In the genomic region with DNA sequence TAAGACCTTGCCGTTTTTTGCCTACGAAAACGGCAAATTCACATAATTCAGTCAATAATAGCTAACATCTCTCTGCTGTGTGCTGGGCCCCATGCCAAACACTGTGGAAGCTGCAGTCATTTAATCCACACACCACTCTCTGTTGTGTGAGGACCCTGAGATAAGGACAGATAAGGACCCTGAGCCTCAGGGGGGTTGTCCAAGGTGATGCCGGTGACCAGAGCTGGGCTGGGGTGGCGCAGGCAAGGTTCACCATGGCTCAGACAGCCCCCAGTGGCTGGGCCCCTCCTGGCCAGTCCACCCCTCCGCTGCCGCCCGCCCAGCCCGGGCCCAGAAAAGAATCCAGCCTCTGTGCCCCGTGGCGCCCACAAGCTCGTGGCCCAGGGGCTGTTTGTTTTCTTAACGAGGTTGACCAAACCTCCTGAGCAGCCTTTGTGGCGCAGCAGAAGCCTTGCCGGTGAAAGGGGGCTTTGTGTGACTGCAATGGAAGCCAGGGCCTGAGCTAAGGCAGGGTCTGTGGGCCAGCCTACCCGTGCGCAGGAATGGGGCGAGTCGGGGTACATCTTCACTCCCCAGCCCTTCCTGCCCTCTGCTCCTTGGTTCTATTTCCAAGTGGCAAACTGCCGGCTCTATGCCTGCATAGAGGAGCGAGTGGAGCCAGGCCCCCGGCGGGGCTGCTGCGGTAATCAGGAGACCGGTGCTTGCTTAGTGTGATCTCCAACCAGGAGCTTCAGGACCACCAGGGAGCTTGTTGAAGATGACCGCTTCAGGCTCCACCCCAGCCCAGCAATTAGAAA, we compare ENCODE assay signal across 1 cellular context.
TF ChIP-seq lines count a peak whose summit lies in the region.

No MANE protein-coding gene starts in this region.

TF ChIP-seq in K562, 482 proteins besides CTCF, POLR2A, EP300 and RAD21 (continued from another document and continues in another):
- TF ChIP-seq, protein P1, sequence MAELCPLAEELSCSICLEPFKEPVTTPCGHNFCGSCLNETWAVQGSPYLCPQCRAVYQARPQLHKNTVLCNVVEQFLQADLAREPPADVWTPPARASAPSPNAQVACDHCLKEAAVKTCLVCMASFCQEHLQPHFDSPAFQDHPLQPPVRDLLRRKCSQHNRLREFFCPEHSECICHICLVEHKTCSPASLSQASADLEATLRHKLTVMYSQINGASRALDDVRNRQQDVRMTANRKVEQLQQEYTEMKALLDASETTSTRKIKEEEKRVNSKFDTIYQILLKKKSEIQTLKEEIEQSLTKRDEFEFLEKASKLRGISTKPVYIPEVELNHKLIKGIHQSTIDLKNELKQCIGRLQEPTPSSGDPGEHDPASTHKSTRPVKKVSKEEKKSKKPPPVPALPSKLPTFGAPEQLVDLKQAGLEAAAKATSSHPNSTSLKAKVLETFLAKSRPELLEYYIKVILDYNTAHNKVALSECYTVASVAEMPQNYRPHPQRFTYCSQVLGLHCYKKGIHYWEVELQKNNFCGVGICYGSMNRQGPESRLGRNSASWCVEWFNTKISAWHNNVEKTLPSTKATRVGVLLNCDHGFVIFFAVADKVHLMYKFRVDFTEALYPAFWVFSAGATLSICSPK (IDR thresholded peaks at IDR 0.05; ENCODE audit: borderline replicate concordance): no peak
- no peak for TF ChIP-seq ZNF3 (CRISPR knock-in tag; IDR thresholded peaks at IDR 0.05)
- TF ChIP-seq ZEB2 (IDR thresholded peaks at IDR 0.05): no peak
- TF ChIP-seq PHTF2 (CRISPR knock-in tag; IDR thresholded peaks at IDR 0.05): no peak
- TF ChIP-seq, protein P2, sequence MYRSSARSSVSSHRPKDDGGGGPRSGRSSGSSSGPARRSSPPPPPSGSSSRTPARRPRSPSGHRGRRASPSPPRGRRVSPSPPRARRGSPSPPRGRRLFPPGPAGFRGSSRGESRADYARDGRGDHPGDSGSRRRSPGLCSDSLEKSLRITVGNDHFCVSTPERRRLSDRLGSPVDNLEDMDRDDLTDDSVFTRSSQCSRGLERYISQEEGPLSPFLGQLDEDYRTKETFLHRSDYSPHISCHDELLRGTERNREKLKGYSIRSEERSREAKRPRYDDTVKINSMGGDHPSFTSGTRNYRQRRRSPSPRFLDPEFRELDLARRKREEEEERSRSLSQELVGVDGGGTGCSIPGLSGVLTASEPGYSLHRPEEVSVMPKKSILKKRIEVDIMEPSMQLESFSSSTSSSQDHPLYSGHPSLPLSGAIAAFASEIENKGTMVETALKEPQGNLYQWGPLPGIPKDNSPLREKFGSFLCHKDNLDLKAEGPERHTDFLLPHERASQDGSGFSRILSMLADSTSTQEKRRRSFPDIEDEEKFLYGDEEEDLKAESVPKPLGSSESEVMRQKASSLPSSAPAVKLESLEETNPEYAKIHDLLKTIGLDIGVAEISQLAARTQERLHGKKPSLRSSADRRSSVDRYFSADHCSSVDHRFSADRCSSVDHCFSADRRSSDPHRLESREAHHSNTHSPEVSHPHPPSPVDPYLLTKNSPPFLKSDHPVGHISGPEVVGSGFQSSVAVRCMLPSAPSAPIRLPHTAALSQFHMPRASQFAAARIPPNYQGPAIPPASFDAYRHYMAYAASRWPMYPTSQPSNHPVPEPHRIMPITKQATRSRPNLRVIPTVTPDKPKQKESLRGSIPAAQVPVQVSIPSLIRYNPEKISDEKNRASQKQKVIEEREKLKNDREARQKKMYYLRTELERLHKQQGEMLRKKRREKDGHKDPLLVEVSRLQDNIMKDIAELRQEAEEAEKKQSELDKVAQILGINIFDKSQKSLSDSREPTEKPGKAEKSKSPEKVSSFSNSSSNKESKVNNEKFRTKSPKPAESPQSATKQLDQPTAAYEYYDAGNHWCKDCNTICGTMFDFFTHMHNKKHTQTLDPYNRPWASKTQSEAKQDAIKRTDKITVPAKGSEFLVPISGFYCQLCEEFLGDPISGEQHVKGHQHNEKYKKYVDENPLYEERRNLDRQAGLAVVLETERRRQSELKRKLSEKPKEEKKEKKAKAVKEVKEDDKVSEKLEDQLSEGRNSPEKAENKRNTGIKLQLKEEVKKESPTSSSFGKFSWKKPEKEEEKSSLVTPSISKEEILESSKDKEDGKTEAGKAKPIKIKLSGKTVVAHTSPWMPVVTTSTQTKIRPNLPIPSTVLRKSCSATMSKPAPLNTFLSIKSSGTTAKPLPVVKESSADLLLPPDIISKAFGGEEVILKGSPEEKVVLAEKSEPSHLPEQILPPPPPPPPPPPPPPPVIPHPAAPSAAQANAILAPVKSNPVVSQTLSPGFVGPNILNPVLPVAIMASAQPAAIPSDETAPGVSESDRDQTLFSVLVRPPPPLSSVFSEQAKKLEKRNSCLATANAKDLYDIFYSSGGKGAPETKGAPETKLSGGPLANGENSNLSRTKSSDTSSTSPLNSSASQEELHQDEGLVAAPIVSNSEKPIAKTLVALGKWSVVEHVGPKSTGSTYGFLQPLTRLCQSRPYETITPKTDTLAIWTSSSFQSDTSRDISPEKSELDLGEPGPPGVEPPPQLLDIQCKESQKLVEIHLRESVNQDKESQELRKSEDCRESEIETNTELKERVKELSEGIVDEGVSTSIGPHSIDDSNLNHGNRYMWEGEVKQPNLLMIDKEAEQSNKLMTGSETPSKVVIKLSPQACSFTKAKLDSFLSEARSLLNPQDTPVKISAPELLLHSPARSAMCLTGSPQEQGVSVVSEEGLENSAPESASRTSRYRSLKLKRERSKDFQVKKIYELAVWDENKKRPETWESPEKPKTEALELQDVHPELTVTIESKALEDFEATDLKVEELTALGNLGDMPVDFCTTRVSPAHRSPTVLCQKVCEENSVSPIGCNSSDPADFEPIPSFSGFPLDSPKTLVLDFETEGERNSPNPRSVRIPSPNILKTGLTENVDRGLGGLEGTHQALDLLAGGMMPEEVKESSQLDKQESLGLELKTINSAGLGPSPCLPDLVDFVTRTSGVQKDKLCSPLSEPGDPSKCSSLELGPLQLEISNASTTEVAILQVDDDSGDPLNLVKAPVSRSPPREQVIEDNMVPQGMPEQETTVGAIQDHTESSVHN (IDR thresholded peaks at IDR 0.05; ENCODE audit: borderline replicate concordance in 1 of 2, low read depth in 1 of 2): no peak
- no peak for TF ChIP-seq KHSRP (IDR thresholded peaks at IDR 0.05)
- TF ChIP-seq CBX1 (IDR thresholded peaks at IDR 0.05; ENCODE audit: low read depth): no peak
- no peak for TF ChIP-seq FOSL1 (tag; conservative IDR thresholded peaks at IDR 0.05)
- no peak for TF ChIP-seq ZFX (CRISPR knock-in tag; IDR thresholded peaks at IDR 0.05)
- no peak for TF ChIP-seq PHF8 (IDR thresholded peaks at IDR 0.05; ENCODE audit: borderline replicate concordance, low read length)
- TF ChIP-seq NFXL1 (CRISPR knock-in tag; IDR thresholded peaks at IDR 0.05): no peak
- TF ChIP-seq NFATC3 (IDR thresholded peaks at IDR 0.05): no peak
- TF ChIP-seq HDGF (IDR thresholded peaks at IDR 0.05): no peak
- TF ChIP-seq, protein P3, sequence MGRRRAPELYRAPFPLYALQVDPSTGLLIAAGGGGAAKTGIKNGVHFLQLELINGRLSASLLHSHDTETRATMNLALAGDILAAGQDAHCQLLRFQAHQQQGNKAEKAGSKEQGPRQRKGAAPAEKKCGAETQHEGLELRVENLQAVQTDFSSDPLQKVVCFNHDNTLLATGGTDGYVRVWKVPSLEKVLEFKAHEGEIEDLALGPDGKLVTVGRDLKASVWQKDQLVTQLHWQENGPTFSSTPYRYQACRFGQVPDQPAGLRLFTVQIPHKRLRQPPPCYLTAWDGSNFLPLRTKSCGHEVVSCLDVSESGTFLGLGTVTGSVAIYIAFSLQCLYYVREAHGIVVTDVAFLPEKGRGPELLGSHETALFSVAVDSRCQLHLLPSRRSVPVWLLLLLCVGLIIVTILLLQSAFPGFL (CRISPR knock-in tag; IDR thresholded peaks at IDR 0.05): no peak
- peak; percentile 60 for TF ChIP-seq SOX6 (IDR thresholded peaks at IDR 0.05)
- TF ChIP-seq SNIP1 (IDR thresholded peaks at IDR 0.05; ENCODE audit: low read depth): no peak
- TF ChIP-seq ZNF780A (CRISPR knock-in tag; IDR thresholded peaks at IDR 0.05): no peak
- TF ChIP-seq TEAD4 (IDR thresholded peaks at IDR 0.05; ENCODE audit: low read length): peak; percentile 45
- TF ChIP-seq TEAD4 (CRISPR knock-in tag; IDR thresholded peaks at IDR 0.05; ENCODE audit: borderline replicate concordance): no peak
- peak in 1 of 3 experiments; percentile 17 for TF ChIP-seq YY1 (IDR thresholded peaks at IDR 0.05; ENCODE audit: borderline replicate concordance in 1 of 3, control insufficient read depth in 1 of 3, extremely low read depth in 1 of 3, insufficient read depth in 3 of 3, insufficient read length in 1 of 3, insufficient replicate concordance in 2 of 3, low read depth in 1 of 3, low read length in 2 of 3)
- no peak for TF ChIP-seq TEAD1 (CRISPR knock-in tag; IDR thresholded peaks at IDR 0.05)
- TF ChIP-seq NFE2 (IDR thresholded peaks at IDR 0.05; ENCODE audit: low read depth): 0 out of 2 replicates have a peak, but pooled peaks have one; percentile 13
- no peak for TF ChIP-seq ZNF644 (tag; IDR thresholded peaks at IDR 0.05; ENCODE audit: low read depth)
- TF ChIP-seq, protein P4, sequence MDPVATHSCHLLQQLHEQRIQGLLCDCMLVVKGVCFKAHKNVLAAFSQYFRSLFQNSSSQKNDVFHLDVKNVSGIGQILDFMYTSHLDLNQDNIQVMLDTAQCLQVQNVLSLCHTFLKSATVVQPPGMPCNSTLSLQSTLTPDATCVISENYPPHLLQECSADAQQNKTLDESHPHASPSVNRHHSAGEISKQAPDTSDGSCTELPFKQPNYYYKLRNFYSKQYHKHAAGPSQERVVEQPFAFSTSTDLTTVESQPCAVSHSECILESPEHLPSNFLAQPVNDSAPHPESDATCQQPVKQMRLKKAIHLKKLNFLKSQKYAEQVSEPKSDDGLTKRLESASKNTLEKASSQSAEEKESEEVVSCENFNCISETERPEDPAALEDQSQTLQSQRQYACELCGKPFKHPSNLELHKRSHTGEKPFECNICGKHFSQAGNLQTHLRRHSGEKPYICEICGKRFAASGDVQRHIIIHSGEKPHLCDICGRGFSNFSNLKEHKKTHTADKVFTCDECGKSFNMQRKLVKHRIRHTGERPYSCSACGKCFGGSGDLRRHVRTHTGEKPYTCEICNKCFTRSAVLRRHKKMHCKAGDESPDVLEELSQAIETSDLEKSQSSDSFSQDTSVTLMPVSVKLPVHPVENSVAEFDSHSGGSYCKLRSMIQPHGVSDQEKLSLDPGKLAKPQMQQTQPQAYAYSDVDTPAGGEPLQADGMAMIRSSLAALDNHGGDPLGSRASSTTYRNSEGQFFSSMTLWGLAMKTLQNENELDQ (CRISPR knock-in tag; IDR thresholded peaks at IDR 0.05; ENCODE audit: borderline replicate concordance): no peak
- TF ChIP-seq MBD1 (CRISPR knock-in tag; IDR thresholded peaks at IDR 0.05): no peak
- TF ChIP-seq FIP1L1 (IDR thresholded peaks at IDR 0.05; ENCODE audit: low read depth, low read length, poor library complexity, severe bottlenecking): no peak
- TF ChIP-seq SMAD4 (CRISPR knock-in tag; conservative IDR thresholded peaks at IDR 0.05): no peak
- TF ChIP-seq, protein P5, sequence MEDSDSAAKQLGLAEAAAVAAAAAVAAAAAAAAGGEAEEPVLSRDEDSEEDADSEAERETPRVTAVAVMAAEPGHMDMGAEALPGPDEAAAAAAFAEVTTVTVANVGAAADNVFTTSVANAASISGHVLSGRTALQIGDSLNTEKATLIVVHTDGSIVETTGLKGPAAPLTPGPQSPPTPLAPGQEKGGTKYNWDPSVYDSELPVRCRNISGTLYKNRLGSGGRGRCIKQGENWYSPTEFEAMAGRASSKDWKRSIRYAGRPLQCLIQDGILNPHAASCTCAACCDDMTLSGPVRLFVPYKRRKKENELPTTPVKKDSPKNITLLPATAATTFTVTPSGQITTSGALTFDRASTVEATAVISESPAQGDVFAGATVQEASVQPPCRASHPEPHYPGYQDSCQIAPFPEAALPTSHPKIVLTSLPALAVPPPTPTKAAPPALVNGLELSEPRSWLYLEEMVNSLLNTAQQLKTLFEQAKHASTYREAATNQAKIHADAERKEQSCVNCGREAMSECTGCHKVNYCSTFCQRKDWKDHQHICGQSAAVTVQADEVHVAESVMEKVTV (CRISPR knock-in tag; IDR thresholded peaks at IDR 0.05): no peak
- no peak for TF ChIP-seq SNRNP70 (optimal IDR thresholded peaks at IDR 0.05; ENCODE audit: low read depth, low read length)
- no peak for TF ChIP-seq ZNF184 (CRISPR knock-in tag; IDR thresholded peaks at IDR 0.05)
- TF ChIP-seq CBX2 (IDR thresholded peaks at IDR 0.05; ENCODE audit: insufficient read depth, low read length, poor library complexity, severe bottlenecking): no peak
- no peak for TF ChIP-seq NUFIP1 (IDR thresholded peaks at IDR 0.05; ENCODE audit: partially characterized antibody)
- TF ChIP-seq DMBX1 (CRISPR knock-in tag; IDR thresholded peaks at IDR 0.05; ENCODE audit: borderline replicate concordance): no peak
- no peak for TF ChIP-seq ZNF311 (CRISPR knock-in tag; IDR thresholded peaks at IDR 0.05)
- peak; percentile 64 for TF ChIP-seq POLR2G (IDR thresholded peaks at IDR 0.05; ENCODE audit: low read depth, low read length)
- TF ChIP-seq, protein P6, sequence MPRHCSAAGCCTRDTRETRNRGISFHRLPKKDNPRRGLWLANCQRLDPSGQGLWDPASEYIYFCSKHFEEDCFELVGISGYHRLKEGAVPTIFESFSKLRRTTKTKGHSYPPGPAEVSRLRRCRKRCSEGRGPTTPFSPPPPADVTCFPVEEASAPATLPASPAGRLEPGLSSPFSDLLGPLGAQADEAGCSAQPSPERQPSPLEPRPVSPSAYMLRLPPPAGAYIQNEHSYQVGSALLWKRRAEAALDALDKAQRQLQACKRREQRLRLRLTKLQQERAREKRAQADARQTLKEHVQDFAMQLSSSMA (CRISPR knock-in tag; IDR thresholded peaks at IDR 0.05): no peak
- no peak for TF ChIP-seq NONO (IDR thresholded peaks at IDR 0.05; ENCODE audit: low read depth in 2 of 2, low read length in 1 of 2)
- TF ChIP-seq ZNF347 (CRISPR knock-in tag; IDR thresholded peaks at IDR 0.05; ENCODE audit: low read depth): no peak
- TF ChIP-seq ZNF354B (CRISPR knock-in tag; IDR thresholded peaks at IDR 0.05): no peak
- TF ChIP-seq FOXA3 (CRISPR knock-in tag; conservative IDR thresholded peaks at IDR 0.05 in 1 of 2, IDR thresholded peaks at IDR 0.05 in 1 of 2): no peak
- TF ChIP-seq ZNF175 (CRISPR knock-in tag; IDR thresholded peaks at IDR 0.05; ENCODE audit: low read depth): no peak
- no peak for TF ChIP-seq SIX5 (IDR thresholded peaks at IDR 0.05; ENCODE audit: borderline replicate concordance in 1 of 2, insufficient read depth in 1 of 2, low read depth in 1 of 2, low read length in 2 of 2)
- no peak for TF ChIP-seq EGR1 (conservative IDR thresholded peaks at IDR 0.05)
